ENCODE assay signal across 8 cellular contexts in the genomic region with DNA sequence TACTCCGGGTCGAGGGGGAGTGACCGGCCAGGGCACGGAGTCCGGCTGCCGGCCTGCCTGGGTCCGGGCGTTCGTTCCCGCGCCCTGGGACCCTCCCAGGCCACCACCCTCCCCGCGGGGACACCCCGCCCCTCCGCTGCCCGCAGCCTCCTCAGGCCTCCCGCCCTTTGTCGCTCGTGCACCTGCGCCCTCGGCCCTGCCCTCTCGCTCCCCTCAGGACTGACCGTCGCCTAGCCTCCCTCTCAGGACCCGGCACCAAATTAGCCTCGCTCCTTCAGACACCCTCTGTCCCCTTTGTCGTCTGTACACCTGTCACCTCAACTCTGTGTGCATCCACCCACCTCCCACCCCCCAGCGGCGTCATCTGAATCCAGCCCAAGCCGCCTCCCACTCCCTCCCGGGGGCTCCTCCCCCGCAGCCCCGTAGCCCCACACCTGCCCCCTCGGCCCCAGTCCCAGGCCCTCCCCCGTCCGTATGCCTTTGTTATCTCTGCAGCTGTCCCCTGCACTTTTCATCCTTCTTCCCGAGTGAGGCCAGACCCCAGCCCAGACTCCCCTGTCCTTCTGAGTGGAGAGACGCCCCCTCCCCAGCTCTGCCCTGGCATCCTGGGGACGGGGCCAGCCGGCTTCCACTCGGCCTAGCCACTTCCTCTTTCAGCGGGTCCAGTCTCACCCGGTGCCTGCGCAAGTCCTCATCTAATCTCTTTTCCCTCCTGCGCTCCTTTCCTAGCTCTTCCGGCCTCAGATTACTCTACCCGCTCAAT. TPM values are rescaled to one million over a fixed set of nuclear protein-coding genes. Genes with fewer than 3 reads are reported as not detected.
DNase-seq lines count a peak whose midpoint lies in the region; ATAC-seq lines count a peak whose summit lies in the region.

No MANE protein-coding gene starts in this region.

- H3K27me3 Mint-ChIP-seq in effector memory CD8-positive, alpha-beta T cell = no peaks in the 10 kb centered on the region
- no peaks in the 10 kb centered on the region for H3K27me3 Mint-ChIP-seq in naive B cell

- H3K36me3 ChIP-seq in thymus (ENCODE audit: control insufficient read depth, insufficient read depth) = peaks cover 13% of the 10 kb centered on the region

- peak overlapping the region; percentile 75 for H3K4me3 ChIP-seq in thymus (ENCODE audit: low read length)

- peaks cover 53% of the 10 kb centered on the region for H3K36me3 Mint-ChIP-seq in effector memory CD8-positive, alpha-beta T cell (ENCODE audit: insufficient read depth)
- H3K36me3 Mint-ChIP-seq in naive B cell = peaks cover 0 to 9% of the 10 kb centered on the region in 2 donors

- 1% methylated on average over 47 of the region's 47 CpGs for WGBS in thymus

- H3K27ac Mint-ChIP-seq in effector memory CD8-positive, alpha-beta T cell = peak overlapping the region in 1 of 2 donors; percentile 13
- H3K27ac Mint-ChIP-seq in naive B cell = peak overlapping the region; percentile 70 to 94 (median 82)

- H3K9me3 Mint-ChIP-seq in effector memory CD8-positive, alpha-beta T cell = no peaks in the 10 kb centered on the region
- H3K9me3 Mint-ChIP-seq in naive B cell = no peaks in the 10 kb centered on the region

- H3K27me3 ChIP-seq in thymus (ENCODE audit: control insufficient read depth, insufficient read depth) = no peaks in the 10 kb centered on the region

- ATAC-seq in GM18858 (IDR thresholded peaks at IDR 0.05; ENCODE audit: unreplicated experiment) (peak; percentile 5), HG02981 (IDR thresholded peaks at IDR 0.05; ENCODE audit: unreplicated experiment) (peak; percentile 37), naive B cell (ENCODE audit: low read depth in 2 of 2) (peak; percentile 48 to 53)
- ATAC-seq in effector memory CD8-positive, alpha-beta T cell (replicated peaks) = peak; percentile 39

- peak overlapping the region; percentile 83 to 88 for H3K4me3 Mint-ChIP-seq in effector memory CD8-positive, alpha-beta T cell
- peak overlapping the region; percentile 82 to 96 (median 90) for H3K4me3 Mint-ChIP-seq in naive B cell

- peak overlapping the region; percentile 71 for H3K27ac ChIP-seq in thymus (ENCODE audit: low read depth)

- DNase-seq in NCI-H2227 (lab: John Stamatoyannopoulos, UW; ENCODE audit: unreplicated experiment) = peak; percentile 72
- peak; percentile 59 for DNase-seq in activated CD4-positive, alpha-beta T cell treated with anti-CD3 and anti-CD28 coated beads, Interleukin-2, amount 50 U/mL, for 1 hour
- DNase-seq in effector memory CD8-positive, alpha-beta T cell = peak; percentile 33 to 34 (median 34)
- DNase-seq in naive B cell = peak; percentile 60
- no peak for DNase-seq in GM19240 (ENCODE audit: insufficient read length, low spot score)

- H3K9me3 ChIP-seq in thymus (ENCODE audit: control insufficient read depth) = no peaks in the 10 kb centered on the region

- H3K4me1 Mint-ChIP-seq in effector memory CD8-positive, alpha-beta T cell (ENCODE audit: low read depth in 2 of 2) = peaks cover 12 to 14% of the 10 kb centered on the region in 2 donors
- H3K4me1 Mint-ChIP-seq in naive B cell = peaks cover 18 to 25% (median 24%) of the 10 kb centered on the region in 3 donors

- H3K4me1 ChIP-seq in thymus (ENCODE audit: control insufficient read depth, insufficient read depth, low read length) = peaks cover 18% of the 10 kb centered on the region

RNA-seq across cellular contexts. Expression of a gene that starts 0.6 kb away (rescaled TPM):
- polyA plus RNA-seq in naive B cell (ENCODE audit: low read depth in 6 of 6) = 1 to 10 TPM; 1.5 to 3.3 (median 1.8) TPM
- 1.9 TPM for polyA plus RNA-seq in thymus

RNA-seq across cellular contexts. Expression of a gene that starts 21.5 kb away (rescaled TPM):
- polyA plus RNA-seq in naive B cell (ENCODE audit: low read depth in 6 of 6) = 100 to 1,000 TPM in 1 of 6 donors, 10 to 100 TPM in 5; 68.1 to 104 (median 91.9) TPM
- 30.8 TPM for polyA plus RNA-seq in thymus

RNA-seq across cellular contexts. Expression of a gene that starts 27.3 kb away (rescaled TPM):
- polyA plus RNA-seq in naive B cell (ENCODE audit: low read depth in 6 of 6) = 10 to 100 TPM; 10.2 to 35.1 (median 16.2) TPM
- polyA plus RNA-seq in thymus = 35.3 TPM

RNA-seq across cellular contexts. Expression of a gene that starts 31.2 kb away (rescaled TPM):
- polyA plus RNA-seq in naive B cell (ENCODE audit: low read depth in 6 of 6) = 10 to 100 TPM; 45.3 to 64.6 (median 53.8) TPM
- polyA plus RNA-seq in thymus = 21.4 TPM

RNA-seq across cellular contexts. Expression of a gene that starts 40.5 kb away (rescaled TPM):
- under 1 TPM in 1 of 6 donors, not detected in 5; 0.88 TPM for polyA plus RNA-seq in naive B cell (ENCODE audit: low read depth in 6 of 6)
- polyA plus RNA-seq in thymus = 3.2 TPM
